20 cellular contexts compared by ENCODE assay signal in genomic region chr19:17641181-17641580, GRCh38.
"Had no signal": no experiment of that assay in that cellular context is flagged by ENCODE, and none has a peak within 500 bp of the region (broad histone marks: within the 10 kb centered on the region; RNA-seq: fewer than 3 reads in every experiment).

No MANE protein-coding gene starts in this region.

- H3K27ac ChIP-seq: KMS-11 had no signal

- H3K9me3 ChIP-seq: SK-N-SH had no signal

- FAIRE-seq: RCC 7860 had no signal

- H3K4me2 ChIP-seq: KMS-11, SK-N-SH had no signal

- DNase-seq: IMR-90, Kasumi-1, MM.1S, NCI-H1092 treated with DMSO at 0.1 percent for 48 hours, NCI-H1436, NCI-H187, NCI-H2029, NCI-H2081 treated with DMSO at 0.1 percent for 48 hours, NCI-H2171, NCI-H226, NCI-H446, NCI-H510A, NCI-H524 treated with DMSO at 0.1 percent for 48 hours, NCI-H69, NCI-H774, RPMI8226, SHP77, SK-N-SH had no signal

- H3K9ac ChIP-seq: KMS-11, SK-N-SH had no signal
